Comparison of ENCODE assay signal across 16 cellular contexts in genomic region chr10:24716295-24716694, GRCh38. TPM values are rescaled to one million over a fixed set of nuclear protein-coding genes. Genes with fewer than 3 reads are reported as not detected.
DNase-seq lines count a peak whose midpoint lies in the region; ATAC-seq and TF ChIP-seq lines count a peak whose summit lies in the region.
"Had no signal": no experiment of that assay in that cellular context is flagged by ENCODE, and none has a peak within 500 bp of the region (broad histone marks: within the 10 kb centered on the region; RNA-seq: fewer than 3 reads in every experiment).

No MANE protein-coding gene starts in this region.

- POLR2A ChIA-PET in activated CD4-positive, alpha-beta memory T cell treated with anti-CD3 and anti-CD28 coated beads for 36 hours (lab: Charles Lee): no interaction called here

- H3K9me2 ChIP-seq in GM23338 (ENCODE audit: insufficient read depth): no peaks in the 10 kb centered on the region

- no peaks in the 10 kb centered on the region for H3K9me3 ChIP-seq in adipocyte (ENCODE audit: control insufficient read depth, low read length)

- no peak overlapping the region for H3K4me3 ChIP-seq in GM23338
- H3K4me3 ChIP-seq in adipocyte (ENCODE audit: low read length): peak overlapping the region; percentile 5

- H3K27me3 Mint-ChIP-seq in GM23338 (ENCODE audit: insufficient read depth, low read depth, poor library complexity): peaks cover 8% of the 10 kb centered on the region
- H3K27me3 Mint-ChIP-seq in activated CD4-positive, alpha-beta memory T cell treated with anti-CD3 and anti-CD28 coated beads for 36 hours: no peaks in the 10 kb centered on the region
- H3K27me3 Mint-ChIP-seq: activated CD4-positive, alpha-beta T cell treated with anti-CD3 and anti-CD28 coated beads, Interleukin-2, amount 10 ng/mL, durations not matched to agents 7 days and 5 days; B cell had no signal

- peaks cover 24% of the 10 kb centered on the region; the same call in 1 of the 2 replicates for H4K20me1 ChIP-seq in GM23338 (replicated peaks; ENCODE audit: insufficient read depth)

- H3K4me1 ChIP-seq in GM23338 (ENCODE audit: insufficient read depth) (peaks cover 56% of the 10 kb centered on the region), adipocyte (ENCODE audit: control insufficient read depth, insufficient read depth, low read length) (peaks cover 74% of the 10 kb centered on the region)

- H2AFZ ChIP-seq in GM23338: no peak overlapping the region

- ATAC-seq in GM23338 (peak; percentile 48), left ventricle myocardium superior (peak; percentile 35), sciatic nerve (peak; percentile 41), GM18858 (IDR thresholded peaks at IDR 0.05; ENCODE audit: unreplicated experiment) (no peak), GM21786 (IDR thresholded peaks at IDR 0.05; ENCODE audit: unreplicated experiment) (no peak)

- H3K9ac ChIP-seq in adipocyte (ENCODE audit: low read length): no peak overlapping the region
- H3K9ac ChIP-seq: KMS-11 had no signal

- CTCF ChIA-PET in activated CD4-positive, alpha-beta memory T cell treated with anti-CD3 and anti-CD28 coated beads for 36 hours (lab: Charles Lee): no interaction called here

- TF ChIP-seq CTCF in GM23338 (conservative IDR thresholded peaks at IDR 0.05; ENCODE audit: low read depth in 2 of 2): no peak

- no peak overlapping the region for H3K27ac ChIP-seq in GM23338 (ENCODE audit: low read depth)
- H3K27ac ChIP-seq: KMS-11 had no signal

- H3K4me1 Mint-ChIP-seq in GM23338: peaks cover 13% of the 10 kb centered on the region
- H3K4me1 Mint-ChIP-seq in activated CD4-positive, alpha-beta memory T cell treated with anti-CD3 and anti-CD28 coated beads for 36 hours (ENCODE audit: low read depth): peaks cover 13% of the 10 kb centered on the region

- no peaks in the 10 kb centered on the region for H3K36me3 ChIP-seq in GM23338 (ENCODE audit: insufficient read depth)
- H3K36me3 ChIP-seq in adipocyte (ENCODE audit: control insufficient read depth, insufficient read depth, low read length, severe bottlenecking): no peaks in the 10 kb centered on the region

- intact Hi-C loops in left ventricle myocardium superior (cut with micrococcal nuclease) (no loop called here), sciatic nerve (cut with DNase I) (no loop called here)
- intact Hi-C loops in activated CD4-positive, alpha-beta memory T cell treated with anti-CD3 and anti-CD28 coated beads for 36 hours (cut with micrococcal nuclease): no loop called here

- no peaks in the 10 kb centered on the region for H3F3A ChIP-seq in GM23338 (replicated peaks; ENCODE audit: low read depth)

- peaks cover 45% of the 10 kb centered on the region for H3K27me3 ChIP-seq in GM23338 (ENCODE audit: insufficient read depth)
- H3K27me3 ChIP-seq in adipocyte (replicated peaks; ENCODE audit: control insufficient read depth, insufficient read depth, low read length): no peaks in the 10 kb centered on the region

- peak; percentile 17 for DNase-seq in GM23338 (ENCODE audit: low spot score)
- DNase-seq in adipocyte (ENCODE audit: low read depth): no peak
- DNase-seq in left ventricle myocardium superior: no peak
- DNase-seq in sciatic nerve (ENCODE audit: low spot score): no peak
- DNase-seq in activated CD4-positive, alpha-beta memory T cell treated with anti-CD3 and anti-CD28 coated beads for 36 hours: no peak
- DNase-seq in T-helper 1 cell: no peak
- DNase-seq: activated CD4-positive, alpha-beta T cell treated with anti-CD3 and anti-CD28 coated beads, Interleukin-2, amount 10 ng/mL, durations not matched to agents 7 days and 5 days; NCI-H1694 treated with DMSO at 0.1 percent for 48 hours; NCI-H526 treated with DMSO at 0.1 percent for 48 hours; RPMI8226; T-helper 9 cell had no signal

- no peak overlapping the region for H3K27ac Mint-ChIP-seq in GM23338
- no peak overlapping the region for H3K27ac Mint-ChIP-seq in activated CD4-positive, alpha-beta memory T cell treated with anti-CD3 and anti-CD28 coated beads for 36 hours
- H3K27ac Mint-ChIP-seq: activated CD4-positive, alpha-beta T cell treated with anti-CD3 and anti-CD28 coated beads, Interleukin-2, amount 10 ng/mL, durations not matched to agents 7 days and 5 days; activated T-helper 1 cell treated with anti-CD3 and anti-CD28 coated beads, Interleukin-12 subunit alpha, Interleukin-12 subunit beta, Interleukin-2, Interleukin-4 antibody, amounts not matched to agents 30 ng/mL and 10 ng/mL and 1 ng/mL, durations not matched to agents 14 hours and 24 hours and 36 hours; B cell had no signal

- H3K4me2 ChIP-seq in GM23338: peak overlapping the region; percentile 93; the same call in 1 of the 2 replicates
- H3K4me2 ChIP-seq: KMS-11 had no signal

- H3K9me3 Mint-ChIP-seq in GM23338: no peaks in the 10 kb centered on the region
- H3K9me3 Mint-ChIP-seq in activated CD4-positive, alpha-beta memory T cell treated with anti-CD3 and anti-CD28 coated beads for 36 hours: no peaks in the 10 kb centered on the region
- H3K9me3 Mint-ChIP-seq: activated CD4-positive, alpha-beta T cell treated with anti-CD3 and anti-CD28 coated beads, Interleukin-2, amount 10 ng/mL, durations not matched to agents 7 days and 5 days; activated T-helper 1 cell treated with anti-CD3 and anti-CD28 coated beads, Interleukin-12 subunit alpha, Interleukin-12 subunit beta, Interleukin-2, Interleukin-4 antibody, amounts not matched to agents 30 ng/mL and 10 ng/mL and 1 ng/mL, durations not matched to agents 14 hours and 24 hours and 36 hours had no signal

- no peaks in the 10 kb centered on the region; the same call in 2 of the 3 replicates for H3K36me3 Mint-ChIP-seq in GM23338 (ENCODE audit: low read depth)
- peaks cover 7% of the 10 kb centered on the region for H3K36me3 Mint-ChIP-seq in activated CD4-positive, alpha-beta memory T cell treated with anti-CD3 and anti-CD28 coated beads for 36 hours

- H3K79me2 ChIP-seq in GM23338 (replicated peaks; ENCODE audit: insufficient read depth): peaks cover 99% of the 10 kb centered on the region

- no peak overlapping the region for H3K4me3 Mint-ChIP-seq in GM23338
- no peak overlapping the region for H3K4me3 Mint-ChIP-seq in activated CD4-positive, alpha-beta memory T cell treated with anti-CD3 and anti-CD28 coated beads for 36 hours
- H3K4me3 Mint-ChIP-seq: activated CD4-positive, alpha-beta T cell treated with anti-CD3 and anti-CD28 coated beads, Interleukin-2, amount 10 ng/mL, durations not matched to agents 7 days and 5 days; activated T-helper 1 cell treated with anti-CD3 and anti-CD28 coated beads, Interleukin-12 subunit alpha, Interleukin-12 subunit beta, Interleukin-2, Interleukin-4 antibody, amounts not matched to agents 30 ng/mL and 10 ng/mL and 1 ng/mL, durations not matched to agents 14 hours and 24 hours and 36 hours; B cell had no signal

TF ChIP-seq in GM23338, 12 proteins besides CTCF, POLR2A, EP300 and RAD21 (continues in another document):
- TF ChIP-seq NANOG (IDR thresholded peaks at IDR 0.05; ENCODE audit: borderline replicate concordance): no peak

RNA-seq across cellular contexts. Expression of gene ARHGAP21, which starts 7.4 kb away (rescaled TPM):
- total RNA-seq in GM23338 (2014; rRNA removed; shearing (Covaris generic)): 42.0 and 44.5 TPM in 2 replicates
- 14.5 and 15.3 TPM in 2 replicates for polyA plus RNA-seq in GM23338 (2016; fragmentation: Nextera tagmentation; extraction: Ambion mirVana)
- 57.9 TPM for total RNA-seq in left ventricle myocardium superior
- total RNA-seq in sciatic nerve: 104 TPM
- total RNA-seq in activated CD4-positive, alpha-beta memory T cell treated with anti-CD3 and anti-CD28 coated beads for 36 hours: 10 to 100 TPM; 24.6 to 28.7 TPM

Comparison
In these comparisons a context has a peak if more than half of its experiments do, and no peak if none do; other contexts are left out.
1. ATAC-seq: peak in GM23338 (single experiment), left ventricle myocardium superior (single experiment) and sciatic nerve (single experiment); none in GM18858 (single experiment) and GM21786 (single experiment).